Comparison of ENCODE assay signal across 9 cellular contexts in the genomic region with DNA sequence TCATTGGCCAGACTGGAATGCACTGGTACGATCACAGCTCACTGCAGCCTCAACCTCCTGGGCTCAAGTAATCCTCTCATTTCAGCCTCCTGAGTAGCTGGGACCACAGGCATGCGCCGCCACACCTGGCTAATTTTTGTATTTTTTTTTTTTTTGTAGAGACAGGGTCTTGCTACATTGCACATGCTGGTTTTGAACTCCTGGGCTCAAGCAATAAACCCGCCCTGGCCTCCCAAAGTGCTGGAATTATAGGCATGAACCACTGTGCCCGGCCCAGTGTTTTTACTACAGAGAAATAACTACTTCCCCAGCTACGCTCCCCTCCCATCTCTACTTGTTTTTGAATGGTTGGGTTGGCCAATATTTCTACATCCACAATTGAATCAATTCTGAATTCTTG.
"Had no signal": no experiment of that assay in that cellular context is flagged by ENCODE, and none has a peak within 500 bp of the region (broad histone marks: within the 10 kb centered on the region; RNA-seq: fewer than 3 reads in every experiment).

No MANE protein-coding gene starts in this region.

- ATAC-seq: GM23338, HCT116 had no signal

- H3K4me3 Mint-ChIP-seq: GM23338, H9, HFFc6 had no signal

- H3K4me3 ChIP-seq: GM23248, GM23338, HAP-1 had no signal

- H3K4me1 ChIP-seq: HAP-1 had no signal

- H3K4me2 ChIP-seq: GM23338 had no signal

- DNase-seq: GM23248, GOT3, H7, H9, HCEC 1CT, HFFc6 had no signal

- H3K9me3 Mint-ChIP-seq: GM23338, H9, HFFc6 had no signal

- H3K27ac ChIP-seq: GM23248 had no signal

- H3K9ac ChIP-seq: GM23248 had no signal

- H3K27ac Mint-ChIP-seq: GM23338, H9, HFFc6 had no signal

- H3K9me3 ChIP-seq: HAP-1 had no signal

- H2AFZ ChIP-seq: GM23248, GM23338 had no signal
